ENCODE assay signal across 24 cellular contexts in the genomic region with DNA sequence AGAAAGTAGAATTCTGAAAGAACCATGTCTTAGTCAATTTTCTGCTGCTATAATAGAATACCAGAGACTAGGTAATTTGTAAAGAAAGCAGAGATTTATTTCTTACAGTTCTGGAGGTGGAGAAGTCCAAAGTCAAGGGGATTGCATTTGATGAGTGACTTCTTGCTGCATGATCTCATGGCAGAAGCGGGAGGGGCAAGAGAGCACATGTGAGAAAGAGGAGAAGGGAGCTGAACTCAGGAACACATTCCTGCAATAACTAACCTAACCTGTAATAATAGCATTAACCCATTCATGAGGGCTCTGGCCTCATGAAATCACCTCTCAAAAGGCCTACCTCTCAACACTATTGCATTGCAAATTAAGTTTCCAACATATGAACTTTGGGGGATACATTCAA.
"Had no signal": no experiment of that assay in that cellular context is flagged by ENCODE, and none has a peak within 500 bp of the region (broad histone marks: within the 10 kb centered on the region; RNA-seq: fewer than 3 reads in every experiment).

No MANE protein-coding gene starts in this region.

- H3K4me1 Mint-ChIP-seq: naive thymus-derived CD4-positive, alpha-beta T cell had no signal

- H3K9me3 ChIP-seq: gastrocnemius medialis, lower lobe of right lung had no signal

- H3K27me3 Mint-ChIP-seq: naive thymus-derived CD4-positive, alpha-beta T cell had no signal

- H3K4me3 ChIP-seq: coronary artery, dorsolateral prefrontal cortex, esophagus squamous epithelium, gastrocnemius medialis, heart left ventricle, hepatocyte, left lung, lower lobe of right lung had no signal

- H3K4me3 Mint-ChIP-seq: naive thymus-derived CD4-positive, alpha-beta T cell had no signal

- DNase-seq: dermis blood vessel endothelial cell; dorsolateral prefrontal cortex; effector CD4-positive, alpha-beta T cell; effector memory CD4-positive, alpha-beta T cell; erythroblast; esophagus squamous epithelium; foreskin fibroblast; foreskin melanocyte; gastrocnemius medialis; heart left ventricle; hypothalamus; kidney; kidney glomerular epithelial cell; left cardiac atrium; left lung; left ventricle myocardium superior; lower lobe of right lung; mesenchymal stem cell; midbrain; naive thymus-derived CD4-positive, alpha-beta T cell had no signal

- H3K4me1 ChIP-seq: esophagus squamous epithelium, gastrocnemius medialis, heart left ventricle, left lung, lower lobe of right lung had no signal

- H3K79me2 ChIP-seq: hepatocyte had no signal

- ATAC-seq: esophagus mucosa; gastrocnemius medialis; heart left ventricle; left cardiac atrium; left lung; left ventricle myocardium superior; lower lobe of right lung; naive thymus-derived CD4-positive, alpha-beta T cell had no signal

- H3K27ac Mint-ChIP-seq: naive thymus-derived CD4-positive, alpha-beta T cell had no signal

- H3K4me2 ChIP-seq: hepatocyte had no signal

- H3K27ac ChIP-seq: coronary artery, dorsolateral prefrontal cortex, epithelial cell of prostate, esophagus squamous epithelium, gastrocnemius medialis, heart left ventricle, hepatocyte, left lung, lower lobe of right lung had no signal

- H3K36me3 ChIP-seq: esophagus squamous epithelium, gastrocnemius medialis, heart left ventricle, left lung, lower lobe of right lung had no signal

- H3K27me3 ChIP-seq: esophagus squamous epithelium, gastrocnemius medialis, heart left ventricle, hepatocyte, left lung had no signal
